Comparison of ENCODE assay signal across 1 cellular context in the genomic region with DNA sequence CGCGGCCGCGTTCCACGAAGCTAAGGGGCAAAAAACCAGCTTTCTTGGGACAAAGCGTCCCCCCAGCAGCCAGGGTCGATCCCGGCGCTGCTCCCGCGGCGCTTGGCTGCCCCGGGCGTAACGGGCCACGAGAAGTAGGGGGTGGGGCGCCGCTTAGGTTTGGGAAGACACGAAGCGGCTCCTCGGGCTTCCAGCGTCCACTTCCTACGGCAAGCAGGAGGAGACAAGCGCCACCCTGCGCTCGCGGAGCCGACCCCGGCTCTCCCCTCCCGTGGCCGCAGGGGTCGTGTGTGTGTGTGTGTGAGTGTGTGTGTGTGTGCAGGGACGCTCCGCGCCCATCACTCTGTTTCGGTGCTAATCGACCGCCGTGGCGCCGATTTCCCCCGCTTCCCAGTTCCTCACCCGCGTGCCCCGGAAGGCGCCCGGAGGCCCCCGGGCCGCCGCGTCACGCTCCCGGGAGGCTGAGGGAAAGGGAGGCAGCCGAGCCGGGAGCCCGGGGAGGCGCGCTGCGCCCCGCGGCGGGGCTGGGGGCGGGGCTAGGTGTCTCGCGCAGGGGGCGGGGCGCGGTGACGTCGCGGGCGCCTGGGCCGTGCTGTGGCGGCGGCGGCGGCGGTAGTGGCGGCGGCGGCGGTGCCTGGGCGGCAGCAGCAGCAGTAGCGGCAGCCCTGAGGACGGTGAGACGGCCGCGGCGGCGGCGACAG.
TF ChIP-seq lines count a peak whose summit lies in the region.

A gene (plus strand): TSS at position 575 of the 701 bp plus-strand sequence. CDS start 36,681 bp downstream, outside the sequence.

TF ChIP-seq in HepG2, 621 proteins besides CTCF, POLR2A, EP300 and RAD21 (continued from another document and continues in another):
- TF ChIP-seq, protein P1, sequence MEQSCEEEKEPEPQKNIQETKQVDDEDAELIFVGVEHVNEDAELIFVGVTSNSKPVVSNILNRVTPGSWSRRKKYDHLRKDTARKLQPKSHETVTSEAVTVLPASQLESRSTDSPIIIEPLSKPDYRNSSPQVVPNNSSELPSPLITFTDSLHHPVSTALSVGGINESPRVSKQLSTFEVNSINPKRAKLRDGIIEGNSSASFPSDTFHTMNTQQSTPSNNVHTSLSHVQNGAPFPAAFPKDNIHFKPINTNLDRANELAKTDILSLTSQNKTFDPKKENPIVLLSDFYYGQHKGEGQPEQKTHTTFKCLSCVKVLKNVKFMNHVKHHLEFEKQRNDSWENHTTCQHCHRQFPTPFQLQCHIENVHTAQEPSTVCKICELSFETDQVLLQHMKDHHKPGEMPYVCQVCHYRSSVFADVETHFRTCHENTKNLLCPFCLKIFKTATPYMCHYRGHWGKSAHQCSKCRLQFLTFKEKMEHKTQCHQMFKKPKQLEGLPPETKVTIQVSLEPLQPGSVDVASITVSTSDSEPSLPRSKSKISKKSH (CRISPR knock-in tag; IDR thresholded peaks at IDR 0.05; ENCODE audit: borderline replicate concordance): peak; percentile 97
- TF ChIP-seq TAF1 (CRISPR knock-in tag; IDR thresholded peaks at IDR 0.05) (peak; percentile 80), CBFB (CRISPR knock-in tag; IDR thresholded peaks at IDR 0.05) (0 out of 2 replicates have a peak, but pooled peaks have one; percentile 19), ZNF44 (CRISPR knock-in tag; IDR thresholded peaks at IDR 0.05) (0 out of 2 replicates have a peak, but pooled peaks have one; percentile 55), ARHGAP35 (CRISPR knock-in tag; IDR thresholded peaks at IDR 0.05; ENCODE audit: borderline replicate concordance) (peak; percentile 73; the same call in 1 of the 2 replicates), ZNF775 (CRISPR knock-in tag; IDR thresholded peaks at IDR 0.05; ENCODE audit: borderline replicate concordance) (0 out of 2 replicates have a peak, but pooled peaks have one; percentile 53), PCBP1 (IDR thresholded peaks at IDR 0.05; ENCODE audit: borderline replicate concordance, low read depth, low read length) (no peak), RBFOX2 (IDR thresholded peaks at IDR 0.05; ENCODE audit: low read depth, low read length) (peak; percentile 97), CEBPG (CRISPR knock-in tag; IDR thresholded peaks at IDR 0.05) (no peak), HMG20A (CRISPR knock-in tag; IDR thresholded peaks at IDR 0.05; ENCODE audit: borderline replicate concordance) (no peak), ZIK1 (CRISPR knock-in tag; IDR thresholded peaks at IDR 0.05; ENCODE audit: borderline replicate concordance, low read depth) (peak; percentile 50; the same call in 1 of the 2 replicates), PITX1 (CRISPR knock-in tag; IDR thresholded peaks at IDR 0.05) (no peak), TCF12 (IDR thresholded peaks at IDR 0.05) (no peak), TCF12 (CRISPR knock-in tag; IDR thresholded peaks at IDR 0.05) (peak; percentile 19; the same call in 1 of the 2 replicates), KLF9 (CRISPR knock-in tag; IDR thresholded peaks at IDR 0.05; ENCODE audit: low read depth) (no peak), RNF2 (conservative IDR thresholded peaks at IDR 0.05; ENCODE audit: low read depth) (peak; percentile 94), FOXC1 (CRISPR knock-in tag; IDR thresholded peaks at IDR 0.05; ENCODE audit: borderline replicate concordance) (peak; percentile 88), TEAD3 (CRISPR knock-in tag; optimal IDR thresholded peaks at IDR 0.05; ENCODE audit: borderline replicate concordance) (no peak), AHR (CRISPR knock-in tag; IDR thresholded peaks at IDR 0.05) (no peak), HNRNPH1 (optimal IDR thresholded peaks at IDR 0.05; ENCODE audit: low read depth, low read length) (no peak), ZNF225 (CRISPR knock-in tag; IDR thresholded peaks at IDR 0.05) (peak; percentile 53; the same call in 1 of the 2 replicates), ZNF510 (CRISPR knock-in tag; IDR thresholded peaks at IDR 0.05; ENCODE audit: low read depth) (no peak), HIVEP1 (CRISPR knock-in tag; IDR thresholded peaks at IDR 0.05) (peak; percentile 67; the same call in 1 of the 2 replicates), ZNF543 (CRISPR knock-in tag; IDR thresholded peaks at IDR 0.05) (no peak; the same call in 1 of the 2 replicates), ZNF891 (CRISPR knock-in tag; IDR thresholded peaks at IDR 0.05) (peak; percentile 95), ZNF776 (CRISPR knock-in tag; IDR thresholded peaks at IDR 0.05) (no peak), YEATS2 (CRISPR knock-in tag; IDR thresholded peaks at IDR 0.05; ENCODE audit: borderline replicate concordance) (peak; percentile 69; the same call in 1 of the 2 replicates), ZNF737 (CRISPR knock-in tag; IDR thresholded peaks at IDR 0.05; ENCODE audit: borderline replicate concordance) (peak; percentile 21; the same call in 1 of the 2 replicates)
- TF ChIP-seq, protein P2, sequence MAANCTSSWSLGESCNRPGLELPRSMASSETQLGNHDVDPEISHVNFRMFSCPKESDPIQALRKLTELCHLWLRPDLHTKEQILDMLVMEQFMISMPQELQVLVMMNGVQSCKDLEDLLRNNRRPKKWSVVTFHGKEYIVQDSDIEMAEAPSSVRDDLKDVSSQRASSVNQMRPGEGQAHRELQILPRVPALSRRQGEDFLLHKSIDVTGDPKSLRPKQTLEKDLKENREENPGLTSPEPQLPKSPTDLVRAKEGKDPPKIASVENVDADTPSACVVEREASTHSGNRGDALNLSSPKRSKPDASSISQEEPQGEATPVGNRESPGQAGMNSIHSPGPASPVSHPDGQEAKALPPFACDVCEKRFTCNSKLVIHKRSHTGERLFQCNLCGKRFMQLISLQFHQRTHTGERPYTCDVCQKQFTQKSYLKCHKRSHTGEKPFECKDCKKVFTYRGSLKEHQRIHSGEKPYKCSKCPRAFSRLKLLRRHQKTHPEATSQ (CRISPR knock-in tag; IDR thresholded peaks at IDR 0.05; ENCODE audit: borderline replicate concordance): peak; percentile 70; the same call in 1 of the 2 replicates
- TF ChIP-seq, protein P3, sequence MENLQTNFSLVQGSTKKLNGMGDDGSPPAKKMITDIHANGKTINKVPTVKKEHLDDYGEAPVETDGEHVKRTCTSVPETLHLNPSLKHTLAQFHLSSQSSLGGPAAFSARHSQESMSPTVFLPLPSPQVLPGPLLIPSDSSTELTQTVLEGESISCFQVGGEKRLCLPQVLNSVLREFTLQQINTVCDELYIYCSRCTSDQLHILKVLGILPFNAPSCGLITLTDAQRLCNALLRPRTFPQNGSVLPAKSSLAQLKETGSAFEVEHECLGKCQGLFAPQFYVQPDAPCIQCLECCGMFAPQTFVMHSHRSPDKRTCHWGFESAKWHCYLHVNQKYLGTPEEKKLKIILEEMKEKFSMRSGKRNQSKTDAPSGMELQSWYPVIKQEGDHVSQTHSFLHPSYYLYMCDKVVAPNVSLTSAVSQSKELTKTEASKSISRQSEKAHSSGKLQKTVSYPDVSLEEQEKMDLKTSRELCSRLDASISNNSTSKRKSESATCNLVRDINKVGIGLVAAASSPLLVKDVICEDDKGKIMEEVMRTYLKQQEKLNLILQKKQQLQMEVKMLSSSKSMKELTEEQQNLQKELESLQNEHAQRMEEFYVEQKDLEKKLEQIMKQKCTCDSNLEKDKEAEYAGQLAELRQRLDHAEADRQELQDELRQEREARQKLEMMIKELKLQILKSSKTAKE (CRISPR knock-in tag; IDR thresholded peaks at IDR 0.05; ENCODE audit: borderline replicate concordance): peak; percentile 65; the same call in 1 of the 2 replicates
- TF ChIP-seq, protein P4, sequence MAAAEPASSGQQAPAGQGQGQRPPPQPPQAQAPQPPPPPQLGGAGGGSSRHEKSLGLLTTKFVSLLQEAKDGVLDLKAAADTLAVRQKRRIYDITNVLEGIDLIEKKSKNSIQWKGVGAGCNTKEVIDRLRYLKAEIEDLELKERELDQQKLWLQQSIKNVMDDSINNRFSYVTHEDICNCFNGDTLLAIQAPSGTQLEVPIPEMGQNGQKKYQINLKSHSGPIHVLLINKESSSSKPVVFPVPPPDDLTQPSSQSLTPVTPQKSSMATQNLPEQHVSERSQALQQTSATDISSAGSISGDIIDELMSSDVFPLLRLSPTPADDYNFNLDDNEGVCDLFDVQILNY (CRISPR knock-in tag; conservative IDR thresholded peaks at IDR 0.05): peak; percentile 30; the same call in 1 of the 2 replicates
- TF ChIP-seq, protein P5, sequence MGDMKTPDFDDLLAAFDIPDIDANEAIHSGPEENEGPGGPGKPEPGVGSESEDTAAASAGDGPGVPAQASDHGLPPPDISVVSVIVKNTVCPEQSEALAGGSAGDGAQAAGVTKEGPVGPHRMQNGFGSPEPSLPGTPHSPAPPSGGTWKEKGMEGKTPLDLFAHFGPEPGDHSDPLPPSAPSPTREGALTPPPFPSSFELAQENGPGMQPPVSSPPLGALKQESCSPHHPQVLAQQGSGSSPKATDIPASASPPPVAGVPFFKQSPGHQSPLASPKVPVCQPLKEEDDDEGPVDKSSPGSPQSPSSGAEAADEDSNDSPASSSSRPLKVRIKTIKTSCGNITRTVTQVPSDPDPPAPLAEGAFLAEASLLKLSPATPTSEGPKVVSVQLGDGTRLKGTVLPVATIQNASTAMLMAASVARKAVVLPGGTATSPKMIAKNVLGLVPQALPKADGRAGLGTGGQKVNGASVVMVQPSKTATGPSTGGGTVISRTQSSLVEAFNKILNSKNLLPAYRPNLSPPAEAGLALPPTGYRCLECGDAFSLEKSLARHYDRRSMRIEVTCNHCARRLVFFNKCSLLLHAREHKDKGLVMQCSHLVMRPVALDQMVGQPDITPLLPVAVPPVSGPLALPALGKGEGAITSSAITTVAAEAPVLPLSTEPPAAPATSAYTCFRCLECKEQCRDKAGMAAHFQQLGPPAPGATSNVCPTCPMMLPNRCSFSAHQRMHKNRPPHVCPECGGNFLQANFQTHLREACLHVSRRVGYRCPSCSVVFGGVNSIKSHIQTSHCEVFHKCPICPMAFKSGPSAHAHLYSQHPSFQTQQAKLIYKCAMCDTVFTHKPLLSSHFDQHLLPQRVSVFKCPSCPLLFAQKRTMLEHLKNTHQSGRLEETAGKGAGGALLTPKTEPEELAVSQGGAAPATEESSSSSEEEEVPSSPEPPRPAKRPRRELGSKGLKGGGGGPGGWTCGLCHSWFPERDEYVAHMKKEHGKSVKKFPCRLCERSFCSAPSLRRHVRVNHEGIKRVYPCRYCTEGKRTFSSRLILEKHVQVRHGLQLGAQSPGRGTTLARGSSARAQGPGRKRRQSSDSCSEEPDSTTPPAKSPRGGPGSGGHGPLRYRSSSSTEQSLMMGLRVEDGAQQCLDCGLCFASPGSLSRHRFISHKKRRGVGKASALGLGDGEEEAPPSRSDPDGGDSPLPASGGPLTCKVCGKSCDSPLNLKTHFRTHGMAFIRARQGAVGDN (CRISPR knock-in tag; IDR thresholded peaks at IDR 0.05): peak; percentile 98
- TF ChIP-seq, protein P6, sequence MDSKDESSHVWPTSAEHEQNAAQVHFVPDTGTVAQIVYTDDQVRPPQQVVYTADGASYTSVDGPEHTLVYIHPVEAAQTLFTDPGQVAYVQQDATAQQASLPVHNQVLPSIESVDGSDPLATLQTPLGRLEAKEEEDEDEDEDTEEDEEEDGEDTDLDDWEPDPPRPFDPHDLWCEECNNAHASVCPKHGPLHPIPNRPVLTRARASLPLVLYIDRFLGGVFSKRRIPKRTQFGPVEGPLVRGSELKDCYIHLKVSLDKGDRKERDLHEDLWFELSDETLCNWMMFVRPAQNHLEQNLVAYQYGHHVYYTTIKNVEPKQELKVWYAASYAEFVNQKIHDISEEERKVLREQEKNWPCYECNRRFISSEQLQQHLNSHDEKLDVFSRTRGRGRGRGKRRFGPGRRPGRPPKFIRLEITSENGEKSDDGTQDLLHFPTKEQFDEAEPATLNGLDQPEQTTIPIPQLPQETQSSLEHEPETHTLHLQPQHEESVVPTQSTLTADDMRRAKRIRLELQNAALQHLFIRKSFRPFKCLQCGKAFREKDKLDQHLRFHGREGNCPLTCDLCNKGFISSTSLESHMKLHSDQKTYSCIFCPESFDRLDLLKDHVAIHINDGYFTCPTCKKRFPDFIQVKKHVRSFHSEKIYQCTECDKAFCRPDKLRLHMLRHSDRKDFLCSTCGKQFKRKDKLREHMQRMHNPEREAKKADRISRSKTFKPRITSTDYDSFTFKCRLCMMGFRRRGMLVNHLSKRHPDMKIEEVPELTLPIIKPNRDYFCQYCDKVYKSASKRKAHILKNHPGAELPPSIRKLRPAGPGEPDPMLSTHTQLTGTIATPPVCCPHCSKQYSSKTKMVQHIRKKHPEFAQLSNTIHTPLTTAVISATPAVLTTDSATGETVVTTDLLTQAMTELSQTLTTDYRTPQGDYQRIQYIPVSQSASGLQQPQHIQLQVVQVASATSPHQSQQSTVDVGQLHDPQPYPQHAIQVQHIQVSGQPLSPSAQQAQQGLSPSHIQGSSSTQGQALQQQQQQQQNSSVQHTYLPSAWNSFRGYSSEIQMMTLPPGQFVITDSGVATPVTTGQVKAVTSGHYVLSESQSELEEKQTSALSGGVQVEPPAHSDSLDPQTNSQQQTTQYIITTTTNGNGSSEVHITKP (CRISPR knock-in tag; IDR thresholded peaks at IDR 0.05; ENCODE audit: low read depth): peak; percentile 62; the same call in 1 of the 2 replicates
- TF ChIP-seq, protein P7, sequence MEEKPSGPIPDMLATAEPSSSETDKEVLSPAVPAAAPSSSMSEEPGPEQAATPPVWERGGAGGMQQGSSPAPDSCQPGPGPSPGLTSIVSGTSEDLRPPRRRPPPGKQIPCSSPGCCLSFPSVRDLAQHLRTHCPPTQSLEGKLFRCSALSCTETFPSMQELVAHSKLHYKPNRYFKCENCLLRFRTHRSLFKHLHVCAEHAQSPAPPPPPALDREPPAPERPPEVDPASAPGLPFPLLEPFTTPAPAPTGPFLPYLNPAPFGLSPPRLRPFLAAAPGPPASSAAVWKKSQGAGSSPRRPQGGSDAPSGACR (CRISPR knock-in tag; IDR thresholded peaks at IDR 0.05): peak; percentile 32; the same call in 1 of the 2 replicates
- TF ChIP-seq, protein P8, sequence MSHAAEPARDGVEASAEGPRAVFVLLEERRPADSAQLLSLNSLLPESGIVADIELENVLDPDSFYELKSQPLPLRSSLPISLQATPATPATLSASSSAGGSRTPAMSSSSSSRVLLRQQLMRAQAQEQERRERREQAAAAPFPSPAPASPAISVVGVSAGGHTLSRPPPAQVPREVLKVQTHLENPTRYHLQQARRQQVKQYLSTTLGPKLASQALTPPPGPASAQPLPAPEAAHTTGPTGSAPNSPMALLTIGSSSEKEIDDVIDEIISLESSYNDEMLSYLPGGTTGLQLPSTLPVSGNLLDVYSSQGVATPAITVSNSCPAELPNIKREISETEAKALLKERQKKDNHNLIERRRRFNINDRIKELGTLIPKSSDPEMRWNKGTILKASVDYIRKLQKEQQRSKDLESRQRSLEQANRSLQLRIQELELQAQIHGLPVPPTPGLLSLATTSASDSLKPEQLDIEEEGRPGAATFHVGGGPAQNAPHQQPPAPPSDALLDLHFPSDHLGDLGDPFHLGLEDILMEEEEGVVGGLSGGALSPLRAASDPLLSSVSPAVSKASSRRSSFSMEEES (CRISPR knock-in tag; IDR thresholded peaks at IDR 0.05): no peak; the same call in 1 of the 2 replicates
- TF ChIP-seq, protein P9, sequence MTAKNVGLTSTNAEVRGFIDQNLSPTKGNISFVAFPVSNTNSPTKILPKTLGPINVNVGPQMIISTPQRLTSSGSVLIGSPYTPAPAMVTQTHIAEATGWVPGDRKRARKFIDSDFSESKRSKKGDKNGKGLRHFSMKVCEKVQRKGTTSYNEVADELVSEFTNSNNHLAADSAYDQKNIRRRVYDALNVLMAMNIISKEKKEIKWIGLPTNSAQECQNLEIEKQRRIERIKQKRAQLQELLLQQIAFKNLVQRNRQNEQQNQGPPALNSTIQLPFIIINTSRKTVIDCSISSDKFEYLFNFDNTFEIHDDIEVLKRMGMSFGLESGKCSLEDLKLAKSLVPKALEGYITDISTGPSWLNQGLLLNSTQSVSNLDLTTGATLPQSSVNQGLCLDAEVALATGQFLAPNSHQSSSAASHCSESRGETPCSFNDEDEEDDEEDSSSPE (CRISPR knock-in tag; IDR thresholded peaks at IDR 0.05): peak; percentile 85
